Comparison of ENCODE assay signal across 28 cellular contexts in the genomic region with DNA sequence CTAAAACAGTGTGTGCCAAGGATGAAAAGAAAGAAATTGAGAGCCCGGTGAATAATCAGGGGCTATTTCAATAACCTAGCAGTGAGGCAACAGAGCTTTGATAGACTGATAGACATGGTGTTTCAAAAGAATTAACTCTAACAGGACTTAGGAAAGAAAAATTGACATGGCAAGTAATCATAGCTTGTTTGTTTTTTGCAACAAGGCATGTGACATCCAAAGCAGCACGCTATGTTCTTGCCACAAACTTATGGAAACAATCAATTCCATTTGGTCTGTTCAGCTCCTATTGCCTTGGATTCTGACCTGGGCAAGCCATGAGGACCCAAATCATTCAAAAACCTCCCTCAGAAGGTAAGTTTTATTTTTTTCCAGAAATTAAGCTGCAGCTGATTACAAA.
"Had no signal": no experiment of that assay in that cellular context is flagged by ENCODE, and none has a peak within 500 bp of the region (broad histone marks: within the 10 kb centered on the region; RNA-seq: fewer than 3 reads in every experiment).

No MANE protein-coding gene starts in this region.

- H3K27ac Mint-ChIP-seq: effector memory CD8-positive, alpha-beta T cell; immature natural killer cell; mesothelial cell of epicardium; naive B cell; neural progenitor cell; progenitor cell of endocrine pancreas; stimulated activated effector memory CD8-positive, alpha-beta T cell treated with anti-CD3 and anti-CD28 coated beads, Interleukin-12 subunit alpha, Interleukin-12 subunit beta, amount 100 ng/mL, for 72 hours had no signal

- H3K9me3 ChIP-seq: esophagus squamous epithelium, mucosa of descending colon, stomach, thyroid gland, vagina had no signal

- H3K27me3 ChIP-seq: esophagus squamous epithelium, neural progenitor cell, stomach, thyroid gland, vagina had no signal

- H3K4me3 ChIP-seq: esophagus squamous epithelium, mucosa of descending colon, neural progenitor cell, smooth muscle cell, stomach, thyroid gland, vagina had no signal

- H3K4me1 ChIP-seq: esophagus squamous epithelium, neural progenitor cell, parathyroid adenoma, stomach, thyroid gland, vagina had no signal

- H3K27ac ChIP-seq: esophagus squamous epithelium, neural progenitor cell, parathyroid adenoma, stomach, thyroid gland, vagina had no signal

- H3K9ac ChIP-seq: neural progenitor cell, parathyroid adenoma had no signal

- ATAC-seq: effector memory CD8-positive, alpha-beta T cell; mucosa of descending colon; sciatic nerve; stimulated activated effector memory CD8-positive, alpha-beta T cell treated with anti-CD3 and anti-CD28 coated beads, Interleukin-12 subunit alpha, Interleukin-12 subunit beta, amount 100 ng/mL, for 72 hours had no signal

- H3K4me1 Mint-ChIP-seq: neural progenitor cell; stimulated activated effector memory CD8-positive, alpha-beta T cell treated with anti-CD3 and anti-CD28 coated beads, Interleukin-12 subunit alpha, Interleukin-12 subunit beta, amount 100 ng/mL, for 72 hours had no signal

- H3K4me2 ChIP-seq: neural progenitor cell, smooth muscle cell had no signal

- H3K4me3 Mint-ChIP-seq: effector memory CD8-positive, alpha-beta T cell; immature natural killer cell; mesothelial cell of epicardium; naive B cell; nephron; neural progenitor cell; stimulated activated effector memory CD8-positive, alpha-beta T cell treated with anti-CD3 and anti-CD28 coated beads, Interleukin-12 subunit alpha, Interleukin-12 subunit beta, amount 100 ng/mL, for 72 hours had no signal

- DNase-seq: cortex of kidney; effector memory CD8-positive, alpha-beta T cell; erythroblast; esophagus squamous epithelium; foreskin melanocyte; hypothalamus; immature natural killer cell; islet precursor cell; mesenchymal stem cell; mucosa of descending colon; naive B cell; stimulated activated CD4-positive, alpha-beta T cell treated with anti-CD3 and anti-CD28 coated beads, Interleukin-12 subunit alpha, Interleukin-12 subunit beta, amount 100 ng/mL, for 4 hours; stimulated activated CD4-positive, alpha-beta T cell treated with anti-CD3 and anti-CD28 coated beads, Interleukin-2, amount 100 ng/mL, for 24 hours; stimulated activated CD4-positive, alpha-beta T cell treated with anti-CD3 and anti-CD28 coated beads, Interleukin-4, amount 100 ng/mL, for 24 hours; stimulated activated naive CD4-positive, alpha-beta T cell treated with Interleukin-2 at 50 U/mL for 16 hours; stomach; thyroid gland; trophoblast cell had no signal

- H3K36me3 Mint-ChIP-seq: stimulated activated effector memory CD8-positive, alpha-beta T cell treated with anti-CD3 and anti-CD28 coated beads, Interleukin-12 subunit alpha, Interleukin-12 subunit beta, amount 100 ng/mL, for 72 hours had no signal

- FAIRE-seq: endometrium had no signal

- H3K27me3 Mint-ChIP-seq: effector memory CD8-positive, alpha-beta T cell; naive B cell; progenitor cell of endocrine pancreas had no signal

- H3K79me2 ChIP-seq: parathyroid adenoma had no signal

- H2AFZ ChIP-seq: neural progenitor cell, parathyroid adenoma had no signal

- H3K36me3 ChIP-seq: esophagus squamous epithelium, neural progenitor cell, thyroid gland, vagina had no signal
